In the genomic region with DNA sequence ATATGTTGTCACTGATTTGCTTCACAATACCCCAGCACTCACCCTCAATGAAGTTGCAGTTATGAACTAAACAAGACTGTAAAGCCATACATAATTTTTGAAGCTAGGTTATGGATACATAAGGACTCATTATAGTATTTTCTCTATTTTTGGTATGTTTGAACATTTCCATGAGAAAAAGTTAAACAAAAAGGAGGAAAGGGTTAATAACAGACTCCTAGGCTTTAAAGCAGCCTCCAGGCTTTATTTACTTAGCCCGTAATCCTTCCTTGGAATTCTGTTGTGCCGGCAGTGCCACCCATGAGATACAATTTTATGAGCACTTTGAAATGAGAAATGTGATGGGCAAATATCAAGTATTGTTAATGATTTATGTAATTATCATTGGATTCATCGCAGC, we compare ENCODE assay signal across 28 cellular contexts. TPM values are rescaled to one million over a fixed set of nuclear protein-coding genes. Genes with fewer than 3 reads are reported as not detected.
"Had no signal": no experiment of that assay in that cellular context is flagged by ENCODE, and none has a peak within 500 bp of the region (broad histone marks: within the 10 kb centered on the region; RNA-seq: fewer than 3 reads in every experiment).

No MANE protein-coding gene starts in this region.

- H3K27me3 ChIP-seq: esophagus squamous epithelium, pancreas, uterus had no signal

- H3K9me3 ChIP-seq: esophagus squamous epithelium, pancreas, prostate gland, uterus had no signal

- H3K4me3 ChIP-seq: esophagus squamous epithelium, pancreas, prostate gland, smooth muscle cell, uterus had no signal

- ATAC-seq: activated T-cell treated with anti-CD3 and anti-CD28 coated beads, Interleukin-2, amount 50 U/mL, for 72 hours; pancreas; stimulated activated memory B cell treated with anti-CD40 and anti-IgM and Interleukin-4, amounts not matched to agents 10 μg/mL and 1 μg/mL and 100 μg/mL, for 72 hours; stimulated activated naive CD8-positive, alpha-beta T cell treated with anti-CD3 and anti-CD28 coated beads, Interleukin-15, amount 100 ng/mL, for 72 hours had no signal

- DNase-seq: activated CD4-positive, alpha-beta T cell treated with anti-CD3 and anti-CD28 coated beads for 4 hours; activated CD4-positive, alpha-beta T cell treated with anti-CD3 and anti-CD28 coated beads, Interleukin-2, amount 50 U/mL, for 4 hours; activated naive CD4-positive, alpha-beta T cell; activated T-cell treated with anti-CD3 and anti-CD28 coated beads for 4 hours; activated T-cell treated with anti-CD3 and anti-CD28 coated beads, Interleukin-2, amount 50 U/mL, for 72 hours; anterior cingulate cortex; esophagus squamous epithelium; foreskin melanocyte; glutamatergic neuron; naive B cell; nephron progenitor cell; nucleus accumbens; pancreas; retina; stimulated activated CD4-positive, alpha-beta T cell treated with anti-CD3 and anti-CD28 coated beads, Interleukin-1b, Interleukin-23, amount 100 ng/mL, for 48 hours; stimulated activated CD4-positive, alpha-beta T cell treated with anti-CD3 and anti-CD28 coated beads, Interleukin-4, amount 100 ng/mL, for 4 hours; stimulated activated CD8-positive, alpha-beta memory T cell treated with anti-CD3 and anti-CD28 coated beads, Interleukin-4, amount 100 ng/mL, for 48 hours; stimulated activated naive CD8-positive, alpha-beta T cell treated with anti-CD3 and anti-CD28 coated beads, Interleukin-15, amount 100 ng/mL, for 72 hours; substantia nigra; uterus had no signal

- H3K36me3 ChIP-seq: esophagus squamous epithelium, pancreas, prostate gland, uterus had no signal

- H3K4me1 ChIP-seq: prostate gland, uterus had no signal

- H3K27ac ChIP-seq: esophagus squamous epithelium, pancreas, prostate gland, uterus had no signal

- FAIRE-seq: bronchial epithelial cell, pancreas had no signal

- H3K4me2 ChIP-seq: smooth muscle cell had no signal

RNA-seq across cellular contexts. Expression of gene WEE2, which starts 4.0 kb away (rescaled TPM):
- total RNA-seq: activated T-cell treated with anti-CD3 and anti-CD28 coated beads, Interleukin-2, amount 50 U/mL, for 72 hours; bronchial epithelial cell; esophagus squamous epithelium; kidney epithelial cell; lower leg skin; mesothelial cell of epicardium; prostate gland; smooth muscle cell had no signal
- polyA plus RNA-seq: smooth muscle cell had no signal

RNA-seq across cellular contexts. Expression of gene TAS2R3, which starts 59.8 kb away (rescaled TPM):
- polyA plus RNA-seq: smooth muscle cell, thymus had no signal
